1 cellular context compared by ENCODE assay signal in genomic region chr12:121399391-121400331, GRCh38.
TF ChIP-seq lines count a peak whose summit lies in the region.

RNF34 (plus strand) TSS chr12:121400118; CDS start chr12:121400213, 95 bp downstream.

TF ChIP-seq in HepG2, 621 proteins besides CTCF, POLR2A, EP300 and RAD21 (continued from another document and continues in another):
- TF ChIP-seq BRF2 (CRISPR knock-in tag; IDR thresholded peaks at IDR 0.05) (0 out of 2 replicates have a peak, but pooled peaks have one; percentile 28), SSRP1 (CRISPR knock-in tag; IDR thresholded peaks at IDR 0.05) (no peak), ZNF121 (CRISPR knock-in tag; IDR thresholded peaks at IDR 0.05) (no peak; the same call in 1 of the 2 replicates), RFX1 (IDR thresholded peaks at IDR 0.05) (no peak), KLF11 (CRISPR knock-in tag; IDR thresholded peaks at IDR 0.05) (peak; percentile 99), NR2F6 (IDR thresholded peaks at IDR 0.05) (0 out of 2 replicates have a peak, but pooled peaks have one; percentile 8), NR2F6 (CRISPR knock-in tag; IDR thresholded peaks at IDR 0.05) (no peak; the same call in 1 of the 2 replicates), DMAP1 (CRISPR knock-in tag; IDR thresholded peaks at IDR 0.05) (peak; percentile 81), FOXJ3 (CRISPR knock-in tag; IDR thresholded peaks at IDR 0.05; ENCODE audit: borderline replicate concordance) (0 out of 2 replicates have a peak, but pooled peaks have one; percentile 13), SP5 (CRISPR knock-in tag; IDR thresholded peaks at IDR 0.05; ENCODE audit: borderline replicate concordance, low read depth) (peak; percentile 71), MED1 (CRISPR knock-in tag; IDR thresholded peaks at IDR 0.05) (peak; percentile 50), NFYC (CRISPR knock-in tag; IDR thresholded peaks at IDR 0.05) (peak; percentile 98), ZNF607 (CRISPR knock-in tag; IDR thresholded peaks at IDR 0.05; ENCODE audit: borderline replicate concordance) (peak; percentile 44; the same call in 1 of the 2 replicates), ZFP37 (CRISPR knock-in tag; IDR thresholded peaks at IDR 0.05; ENCODE audit: borderline replicate concordance) (no peak), ZNF652 (CRISPR knock-in tag; IDR thresholded peaks at IDR 0.05; ENCODE audit: borderline replicate concordance, low read depth) (no peak; the same call in 1 of the 2 replicates), ZNF44 (CRISPR knock-in tag; IDR thresholded peaks at IDR 0.05) (no peak), JDP2 (CRISPR knock-in tag; IDR thresholded peaks at IDR 0.05; ENCODE audit: borderline replicate concordance) (no peak), ZNF17 (CRISPR knock-in tag; IDR thresholded peaks at IDR 0.05) (no peak), ATF7 (IDR thresholded peaks at IDR 0.05) (no peak), ATF7 (CRISPR knock-in tag; IDR thresholded peaks at IDR 0.05) (no peak), ZNF747 (CRISPR knock-in tag; IDR thresholded peaks at IDR 0.05; ENCODE audit: borderline replicate concordance) (0 out of 2 replicates have a peak, but pooled peaks have one; percentile 13), ZBTB20 (CRISPR knock-in tag; IDR thresholded peaks at IDR 0.05; ENCODE audit: borderline replicate concordance, low read depth) (no peak), ATRX (CRISPR knock-in tag; IDR thresholded peaks at IDR 0.05; ENCODE audit: borderline replicate concordance) (no peak), CENPX (CRISPR knock-in tag; IDR thresholded peaks at IDR 0.05) (no peak), IRF1 (CRISPR knock-in tag; IDR thresholded peaks at IDR 0.05; ENCODE audit: low read depth) (no peak), SUZ12 (IDR thresholded peaks at IDR 0.05; ENCODE audit: low read depth, low read length) (no peak), CEBPZ (IDR thresholded peaks at IDR 0.05; ENCODE audit: low read length) (no peak), ZMYM3 (CRISPR knock-in tag; IDR thresholded peaks at IDR 0.05) (no peak), ZNF883 (CRISPR knock-in tag; IDR thresholded peaks at IDR 0.05; ENCODE audit: not compliant biosample characterization) (peak; percentile 75), KMT2B (CRISPR knock-in tag; IDR thresholded peaks at IDR 0.05) (peak; percentile 86), PLRG1 (conservative IDR thresholded peaks at IDR 0.05) (no peak), ZNF34 (CRISPR knock-in tag; IDR thresholded peaks at IDR 0.05; ENCODE audit: borderline replicate concordance) (no peak), ZFP36L1 (CRISPR knock-in tag; IDR thresholded peaks at IDR 0.05) (no peak; the same call in 1 of the 2 replicates), ZNF75D (CRISPR knock-in tag; IDR thresholded peaks at IDR 0.05; ENCODE audit: borderline replicate concordance) (peak; percentile 52; the same call in 1 of the 2 replicates), ZNF318 (CRISPR knock-in tag; IDR thresholded peaks at IDR 0.05) (no peak), ZNF614 (CRISPR knock-in tag; IDR thresholded peaks at IDR 0.05; ENCODE audit: borderline replicate concordance) (peak; percentile 77; the same call in 1 of the 2 replicates), ZUFSP (CRISPR knock-in tag; IDR thresholded peaks at IDR 0.05; ENCODE audit: borderline replicate concordance) (no peak), PHF20 (CRISPR knock-in tag; IDR thresholded peaks at IDR 0.05) (peak; percentile 76), ZBTB38 (CRISPR knock-in tag; IDR thresholded peaks at IDR 0.05) (0 out of 2 replicates have a peak, but pooled peaks have one; percentile 13), CENPT (CRISPR knock-in tag; IDR thresholded peaks at IDR 0.05; ENCODE audit: low read depth) (no peak), ZC3H4 (CRISPR knock-in tag; IDR thresholded peaks at IDR 0.05; ENCODE audit: borderline replicate concordance) (no peak), IRX3 (CRISPR knock-in tag; IDR thresholded peaks at IDR 0.05; ENCODE audit: borderline replicate concordance, low read depth) (peak; percentile 50; the same call in 1 of the 2 replicates)
- TF ChIP-seq, protein P1, sequence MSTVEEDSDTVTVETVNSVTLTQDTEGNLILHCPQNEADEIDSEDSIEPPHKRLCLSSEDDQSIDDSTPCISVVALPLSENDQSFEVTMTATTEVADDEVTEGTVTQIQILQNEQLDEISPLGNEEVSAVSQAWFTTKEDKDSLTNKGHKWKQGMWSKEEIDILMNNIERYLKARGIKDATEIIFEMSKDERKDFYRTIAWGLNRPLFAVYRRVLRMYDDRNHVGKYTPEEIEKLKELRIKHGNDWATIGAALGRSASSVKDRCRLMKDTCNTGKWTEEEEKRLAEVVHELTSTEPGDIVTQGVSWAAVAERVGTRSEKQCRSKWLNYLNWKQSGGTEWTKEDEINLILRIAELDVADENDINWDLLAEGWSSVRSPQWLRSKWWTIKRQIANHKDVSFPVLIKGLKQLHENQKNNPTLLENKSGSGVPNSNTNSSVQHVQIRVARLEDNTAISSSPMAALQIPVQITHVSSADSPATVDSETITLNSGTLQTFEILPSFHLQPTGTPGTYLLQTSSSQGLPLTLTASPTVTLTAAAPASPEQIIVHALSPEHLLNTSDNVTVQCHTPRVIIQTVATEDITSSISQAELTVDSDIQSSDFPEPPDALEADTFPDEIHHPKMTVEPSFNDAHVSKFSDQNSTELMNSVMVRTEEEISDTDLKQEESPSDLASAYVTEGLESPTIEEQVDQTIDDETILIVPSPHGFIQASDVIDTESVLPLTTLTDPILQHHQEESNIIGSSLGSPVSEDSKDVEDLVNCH (CRISPR knock-in tag; IDR thresholded peaks at IDR 0.05): no peak
- TF ChIP-seq, protein P2, sequence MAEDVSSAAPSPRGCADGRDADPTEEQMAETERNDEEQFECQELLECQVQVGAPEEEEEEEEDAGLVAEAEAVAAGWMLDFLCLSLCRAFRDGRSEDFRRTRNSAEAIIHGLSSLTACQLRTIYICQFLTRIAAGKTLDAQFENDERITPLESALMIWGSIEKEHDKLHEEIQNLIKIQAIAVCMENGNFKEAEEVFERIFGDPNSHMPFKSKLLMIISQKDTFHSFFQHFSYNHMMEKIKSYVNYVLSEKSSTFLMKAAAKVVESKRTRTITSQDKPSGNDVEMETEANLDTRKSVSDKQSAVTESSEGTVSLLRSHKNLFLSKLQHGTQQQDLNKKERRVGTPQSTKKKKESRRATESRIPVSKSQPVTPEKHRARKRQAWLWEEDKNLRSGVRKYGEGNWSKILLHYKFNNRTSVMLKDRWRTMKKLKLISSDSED (CRISPR knock-in tag; IDR thresholded peaks at IDR 0.05): no peak
- TF ChIP-seq, protein P3, sequence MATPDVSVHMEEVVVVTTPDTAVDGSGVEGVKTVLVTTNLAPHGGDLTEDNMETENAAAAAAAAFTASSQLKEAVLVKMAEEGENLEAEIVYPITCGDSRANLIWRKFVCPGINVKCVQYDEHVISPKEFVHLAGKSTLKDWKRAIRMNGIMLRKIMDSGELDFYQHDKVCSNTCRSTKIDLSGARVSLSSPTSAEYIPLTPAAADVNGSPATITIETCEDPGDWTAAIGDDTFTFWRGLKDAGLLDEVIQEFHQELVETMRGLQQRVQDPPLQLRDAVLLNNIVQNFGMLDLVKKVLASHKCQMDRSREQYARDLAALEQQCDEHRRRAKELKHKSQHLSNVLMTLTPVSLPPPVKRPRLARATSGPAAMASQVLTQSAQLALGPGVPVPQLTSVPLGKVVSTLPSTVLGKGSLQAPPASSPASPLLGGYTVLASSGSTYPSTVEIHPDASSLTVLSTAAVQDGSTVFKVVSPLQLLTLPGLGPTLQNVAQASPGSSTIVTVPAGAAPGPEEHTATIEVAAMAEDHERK (CRISPR knock-in tag; IDR thresholded peaks at IDR 0.05; ENCODE audit: low read depth): peak; percentile 98
